In the genomic region with DNA sequence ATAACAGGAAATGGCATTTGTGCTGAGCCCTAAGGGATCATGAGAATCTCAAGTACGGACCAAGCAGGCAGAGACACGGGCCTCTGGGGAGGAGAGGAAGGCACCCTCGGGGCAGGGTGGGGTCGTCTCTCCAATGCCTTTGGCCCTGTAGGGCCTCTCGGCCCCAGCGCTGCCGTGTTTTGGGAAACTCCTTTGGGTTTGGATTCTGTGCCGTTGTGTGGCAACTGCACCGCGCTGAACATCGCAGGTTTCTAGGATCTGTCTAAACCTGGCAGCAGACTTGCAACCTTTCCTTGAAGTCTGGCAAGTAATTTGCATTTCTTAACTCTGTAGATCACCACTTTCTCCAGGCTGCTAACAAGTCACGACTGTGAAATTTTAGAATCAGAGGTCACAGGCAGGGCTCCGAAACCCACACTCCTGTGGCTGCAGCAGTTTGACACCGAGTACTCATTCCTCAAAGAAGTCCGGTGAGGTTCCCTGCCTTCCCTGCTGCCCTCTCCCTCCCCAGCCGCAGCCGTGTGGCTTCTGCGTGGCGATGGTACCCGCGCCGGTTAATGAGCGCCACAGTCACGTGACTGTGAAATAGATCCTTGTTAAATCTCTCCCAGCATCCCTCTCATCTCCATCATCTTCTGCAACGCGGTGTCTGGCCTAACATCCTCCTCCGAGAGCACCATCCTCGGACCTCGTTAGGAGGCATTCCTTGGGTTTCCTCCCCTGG, we compare ENCODE assay signal across 25 cellular contexts.
A peak's percentile ranks its signal among the peaks of the same experiment; 100 is the strongest.
DNase-seq lines count a peak whose midpoint lies in the region; ATAC-seq and TF ChIP-seq lines count a peak whose summit lies in the region.
"Had no signal": no experiment of that assay in that cellular context is flagged by ENCODE, and none has a peak within 500 bp of the region (broad histone marks: within the 10 kb centered on the region; RNA-seq: fewer than 3 reads in every experiment).

No MANE protein-coding gene starts in this region.

- H3K27ac ChIP-seq in ACC112 (ENCODE audit: low read depth, low read length) (peak overlapping the region; percentile 48; the same call in 1 of the 2 replicates), DND-41 (ENCODE audit: low read length) (no peak overlapping the region)
- H3K27ac ChIP-seq: esophagus muscularis mucosa, gastrocnemius medialis, neutrophil, skin epidermis had no signal

- H3K36me3 Mint-ChIP-seq in activated T-helper 2 cell treated with anti-CD3 and anti-CD28 coated beads, Interferon-gamma antibody, Interleukin-2, Interleukin-4, amounts not matched to agents 10 μg/mL and 5 μg/mL and 100 μg/mL, durations not matched to agents 14 hours and 24 hours and 36 hours (ENCODE audit: low read depth) = peaks cover 95% of the 10 kb centered on the region
- peaks cover 15% of the 10 kb centered on the region for H3K36me3 Mint-ChIP-seq in natural killer cell

- H3K9me3 Mint-ChIP-seq in activated T-helper 2 cell treated with anti-CD3 and anti-CD28 coated beads, Interferon-gamma antibody, Interleukin-2, Interleukin-4, amounts not matched to agents 10 μg/mL and 5 μg/mL and 100 μg/mL, durations not matched to agents 14 hours and 24 hours and 36 hours = no peaks in the 10 kb centered on the region
- H3K9me3 Mint-ChIP-seq in natural killer cell = no peaks in the 10 kb centered on the region
- H3K9me3 Mint-ChIP-seq: activated naive CD8-positive, alpha-beta T cell treated with anti-CD3 and anti-CD28 coated beads, Interleukin-2, amount 10 ng/mL, durations not matched to agents 7 days and 5 days; CD4-positive, alpha-beta T cell; stimulated activated memory B cell treated with anti-CD40 and anti-IgM and Interleukin-4, amounts not matched to agents 10 μg/mL and 1 μg/mL and 100 μg/mL, for 72 hours had no signal

- H3K36me3 ChIP-seq in ACC112 (ENCODE audit: insufficient read depth, low read length) (peaks cover 90% of the 10 kb centered on the region), DND-41 (ENCODE audit: insufficient read depth, low read length) (peaks cover 99% of the 10 kb centered on the region)

- ATAC-seq in DND-41 (ENCODE audit: insufficient read depth, low read depth) (0 out of 3 replicates have a peak, but pooled peaks have one; percentile 31), natural killer cell (no peak), HG03025 (IDR thresholded peaks at IDR 0.05; ENCODE audit: low FRiP score, unreplicated experiment) (no peak)
- ATAC-seq: gastrocnemius medialis; left ventricle myocardium superior; Right ventricle myocardium inferior; stimulated activated memory B cell treated with anti-CD40 and anti-IgM and Interleukin-4, amounts not matched to agents 10 μg/mL and 1 μg/mL and 100 μg/mL, for 72 hours had no signal

- peaks cover 10% of the 10 kb centered on the region for H3K4me1 Mint-ChIP-seq in activated T-helper 2 cell treated with anti-CD3 and anti-CD28 coated beads, Interferon-gamma antibody, Interleukin-2, Interleukin-4, amounts not matched to agents 10 μg/mL and 5 μg/mL and 100 μg/mL, durations not matched to agents 14 hours and 24 hours and 36 hours (ENCODE audit: low read depth)
- peaks cover 4 to 13% of the 10 kb centered on the region in 2 donors for H3K4me1 Mint-ChIP-seq in natural killer cell

- TF ChIP-seq CTCF in DND-41 (IDR thresholded peaks at IDR 0.05; ENCODE audit: borderline replicate concordance, extremely low read depth, low read length, poor library complexity, severe bottlenecking) = no peak
- no peak for TF ChIP-seq CTCF in natural killer cell (IDR thresholded peaks at IDR 0.05)

- no peaks in the 10 kb centered on the region for H3K9me3 ChIP-seq in DND-41 (ENCODE audit: insufficient read depth, low read length, severe bottlenecking)
- H3K9me3 ChIP-seq: esophagus muscularis mucosa, gastrocnemius medialis, neutrophil had no signal

- peaks cover 11% of the 10 kb centered on the region for H4K20me1 ChIP-seq in DND-41 (ENCODE audit: insufficient read depth, low read length)

- H3K4me3 ChIP-seq in ACC112 (ENCODE audit: low read depth, low read length) = no peak overlapping the region
- no peak overlapping the region for H3K4me3 ChIP-seq in DND-41 (ENCODE audit: low read depth in 1 of 2, low read length in 2 of 2)
- H3K4me3 ChIP-seq: esophagus muscularis mucosa, gastrocnemius medialis, skin epidermis had no signal

- intact Hi-C loops in activated T-helper 2 cell treated with anti-CD3 and anti-CD28 coated beads, Interferon-gamma antibody, Interleukin-2, Interleukin-4, amounts not matched to agents 10 μg/mL and 5 μg/mL and 100 μg/mL, durations not matched to agents 14 hours and 24 hours and 36 hours (cut with micrococcal nuclease) = no loop called here
- intact Hi-C loops in natural killer cell (cut with micrococcal nuclease) = no loop called here

- no peaks in the 10 kb centered on the region for H3K27me3 ChIP-seq in ACC112 (ENCODE audit: insufficient read depth, low read length)
- no peaks in the 10 kb centered on the region for H3K27me3 ChIP-seq in DND-41 (ENCODE audit: insufficient read depth, low read length, poor library complexity)
- H3K27me3 ChIP-seq: esophagus muscularis mucosa, gastrocnemius medialis, neutrophil had no signal

- H3K27me3 Mint-ChIP-seq in activated T-helper 2 cell treated with anti-CD3 and anti-CD28 coated beads, Interferon-gamma antibody, Interleukin-2, Interleukin-4, amounts not matched to agents 10 μg/mL and 5 μg/mL and 100 μg/mL, durations not matched to agents 14 hours and 24 hours and 36 hours (ENCODE audit: low read depth) = no peaks in the 10 kb centered on the region
- no peaks in the 10 kb centered on the region for H3K27me3 Mint-ChIP-seq in natural killer cell (ENCODE audit: low read depth in 2 of 2)
- H3K27me3 Mint-ChIP-seq: activated naive CD8-positive, alpha-beta T cell treated with anti-CD3 and anti-CD28 coated beads, Interleukin-2, amount 10 ng/mL, durations not matched to agents 7 days and 5 days; CD4-positive, alpha-beta T cell; stimulated activated memory B cell treated with anti-CD40 and anti-IgM and Interleukin-4, amounts not matched to agents 10 μg/mL and 1 μg/mL and 100 μg/mL, for 72 hours had no signal

- no peak overlapping the region for H2AFZ ChIP-seq in ACC112 (ENCODE audit: low read length, unreplicated experiment)
- no peak overlapping the region for H2AFZ ChIP-seq in DND-41 (ENCODE audit: low read depth, low read length)

- H3K79me2 ChIP-seq in ACC112 (ENCODE audit: control insufficient read depth, insufficient read depth, low read length, unreplicated experiment) = peaks cover 24% of the 10 kb centered on the region
- H3K79me2 ChIP-seq in DND-41 (ENCODE audit: insufficient read depth, low read length) = no peaks in the 10 kb centered on the region

- H3K4me2 ChIP-seq in DND-41 (ENCODE audit: insufficient read depth, low read length) = no peak overlapping the region

- H3K9ac ChIP-seq in DND-41 (ENCODE audit: low read depth, low read length) = no peak overlapping the region

- H3K4me1 ChIP-seq in ACC112 (ENCODE audit: control insufficient read depth, insufficient read depth, low read length, unreplicated experiment) = peaks cover 13% of the 10 kb centered on the region
- H3K4me1 ChIP-seq in DND-41 (ENCODE audit: insufficient read depth, low read length) = no peaks in the 10 kb centered on the region
- H3K4me1 ChIP-seq: esophagus muscularis mucosa, gastrocnemius medialis had no signal

- peak overlapping the region; percentile 33 for H3K27ac Mint-ChIP-seq in activated T-helper 2 cell treated with anti-CD3 and anti-CD28 coated beads, Interferon-gamma antibody, Interleukin-2, Interleukin-4, amounts not matched to agents 10 μg/mL and 5 μg/mL and 100 μg/mL, durations not matched to agents 14 hours and 24 hours and 36 hours
- peak overlapping the region; percentile 58 to 60 for H3K27ac Mint-ChIP-seq in natural killer cell
- H3K27ac Mint-ChIP-seq: activated naive CD8-positive, alpha-beta T cell treated with anti-CD3 and anti-CD28 coated beads, Interleukin-2, amount 10 ng/mL, durations not matched to agents 7 days and 5 days; CD4-positive, alpha-beta T cell; stimulated activated memory B cell treated with anti-CD40 and anti-IgM and Interleukin-4, amounts not matched to agents 10 μg/mL and 1 μg/mL and 100 μg/mL, for 72 hours had no signal

- H3K4me3 Mint-ChIP-seq in activated T-helper 2 cell treated with anti-CD3 and anti-CD28 coated beads, Interferon-gamma antibody, Interleukin-2, Interleukin-4, amounts not matched to agents 10 μg/mL and 5 μg/mL and 100 μg/mL, durations not matched to agents 14 hours and 24 hours and 36 hours (ENCODE audit: low read depth) = no peak overlapping the region
- H3K4me3 Mint-ChIP-seq in natural killer cell = no peak overlapping the region
- H3K4me3 Mint-ChIP-seq: activated naive CD8-positive, alpha-beta T cell treated with anti-CD3 and anti-CD28 coated beads, Interleukin-2, amount 10 ng/mL, durations not matched to agents 7 days and 5 days; CD4-positive, alpha-beta T cell; stimulated activated memory B cell treated with anti-CD40 and anti-IgM and Interleukin-4, amounts not matched to agents 10 μg/mL and 1 μg/mL and 100 μg/mL, for 72 hours had no signal

- no peak for DNase-seq in DND-41
- DNase-seq in activated T-helper 2 cell treated with anti-CD3 and anti-CD28 coated beads, Interferon-gamma antibody, Interleukin-2, Interleukin-4, amounts not matched to agents 10 μg/mL and 5 μg/mL and 100 μg/mL, durations not matched to agents 14 hours and 24 hours and 36 hours (ENCODE audit: low spot score) = no peak
- DNase-seq in natural killer cell = no peak
- no peak for DNase-seq in SW 1271 (lab: John Stamatoyannopoulos, UW)
- DNase-seq in HuH-7.5 (ENCODE audit: low spot score) = no peak
- DNase-seq: activated naive CD8-positive, alpha-beta T cell treated with anti-CD3 and anti-CD28 coated beads, Interleukin-2, amount 10 ng/mL, durations not matched to agents 7 days and 5 days; DMS 273 treated with DMSO at 0.1 percent for 48 hours; effector memory CD4-positive, alpha-beta T cell; gastrocnemius medialis; GDM1; hippocampal formation; Karpas-422; left ventricle myocardium superior; NCI-H1930; NCI-H2227 treated with DMSO at 0.1 percent for 48 hours; NCI-H748 treated with DMSO at 0.1 percent for 48 hours; stimulated activated CD4-positive, alpha-beta T cell treated with anti-CD3 and anti-CD28 coated beads, Interleukin-2, amount 100 ng/mL, for 24 hours had no signal
